ENCODE assay signal across 17 cellular contexts in genomic region chr19:34265221-34265650, GRCh38. TPM values are rescaled to one million over a fixed set of nuclear protein-coding genes. Genes with fewer than 3 reads are reported as not detected.
DNase-seq lines count a peak whose midpoint lies in the region; ATAC-seq, FAIRE-seq and TF ChIP-seq lines count a peak whose summit lies in the region.
"Had no signal": no experiment of that assay in that cellular context is flagged by ENCODE, and none has a peak within 500 bp of the region (broad histone marks: within the 10 kb centered on the region; RNA-seq: fewer than 3 reads in every experiment).

No MANE protein-coding gene starts in this region.

- TF ChIP-seq CTCF in bronchial epithelial cell (IDR thresholded peaks at IDR 0.05; ENCODE audit: insufficient read depth, low read length, severe bottlenecking) (no peak), kidney (IDR thresholded peaks at IDR 0.05; ENCODE audit: borderline replicate concordance, extremely low read depth, insufficient read depth) (no peak), thyroid gland (IDR thresholded peaks at IDR 0.05) (no peak)

- peak in 1 of 2 donors; percentile 11 for TF ChIP-seq POLR2A in thyroid gland (IDR thresholded peaks at IDR 0.05)

- no peak overlapping the region for H3K9ac ChIP-seq in kidney (ENCODE audit: low read length in 2 of 2)

- CTCF ChIA-PET in activated CD4-positive, alpha-beta T cell treated with anti-CD3 and anti-CD28 coated beads, Interleukin-2, amount 10 ng/mL, durations not matched to agents 7 days and 5 days (lab: Charles Lee) = no interaction called here

- ATAC-seq in GM18868 (IDR thresholded peaks at IDR 0.05; ENCODE audit: unreplicated experiment) (no peak), HG03565 (IDR thresholded peaks at IDR 0.05; ENCODE audit: unreplicated experiment) (no peak)

- no peak overlapping the region for H3K4me3 ChIP-seq in bronchial epithelial cell (ENCODE audit: low read depth, low read length)
- H3K4me3 ChIP-seq in kidney (ENCODE audit: low read length in 2 of 2) = peak overlapping the region; percentile 33 to 39
- H3K4me3 ChIP-seq in thyroid gland (replicated peaks in 1 of 3) = no peak overlapping the region
- H3K4me3 ChIP-seq: SJSA1, smooth muscle cell, transverse colon had no signal

- no peak for DNase-seq in activated CD4-positive, alpha-beta T cell treated with anti-CD3 and anti-CD28 coated beads, Interleukin-2, amount 10 ng/mL, durations not matched to agents 7 days and 5 days
- DNase-seq in activated CD4-positive, alpha-beta T cell treated with anti-CD3 and anti-CD28 coated beads for 48 hours = no peak
- DNase-seq in bronchial epithelial cell (ENCODE audit: low read depth) (peak; percentile 57), kidney (peak; percentile 82), thyroid gland (peak; percentile 43 to 52), hypothalamus (lab: John Stamatoyannopoulos, UW) (no peak)
- DNase-seq: activated CD8-positive, alpha-beta memory T cell treated with anti-CD3 and anti-CD28 coated beads, Interleukin-2, amount 50 U/mL, for 4 hours; cortex of kidney; NCI-H2081 treated with DMSO at 0.1 percent for 48 hours; transverse colon had no signal

- 50 to 55% methylated on average over 6 of the region's 6 CpGs for WGBS in thyroid gland, 2 donors

- H3K27me3 Mint-ChIP-seq in activated CD4-positive, alpha-beta T cell treated with anti-CD3 and anti-CD28 coated beads, Interleukin-2, amount 10 ng/mL, durations not matched to agents 7 days and 5 days = no peaks in the 10 kb centered on the region

- no peaks in the 10 kb centered on the region for H3K9me3 Mint-ChIP-seq in activated CD4-positive, alpha-beta T cell treated with anti-CD3 and anti-CD28 coated beads, Interleukin-2, amount 10 ng/mL, durations not matched to agents 7 days and 5 days

- no peak overlapping the region for H3K4me3 Mint-ChIP-seq in activated CD4-positive, alpha-beta T cell treated with anti-CD3 and anti-CD28 coated beads, Interleukin-2, amount 10 ng/mL, durations not matched to agents 7 days and 5 days

- peak overlapping the region; percentile 6 for H3K27ac Mint-ChIP-seq in activated CD4-positive, alpha-beta T cell treated with anti-CD3 and anti-CD28 coated beads, Interleukin-2, amount 10 ng/mL, durations not matched to agents 7 days and 5 days

- intact Hi-C loops in kidney (cut with DNase I) (no loop called here), thyroid gland (cut with DNase I) (no loop called here)

- peaks cover 44% of the 10 kb centered on the region for H3K4me1 Mint-ChIP-seq in activated CD4-positive, alpha-beta T cell treated with anti-CD3 and anti-CD28 coated beads, Interleukin-2, amount 10 ng/mL, durations not matched to agents 7 days and 5 days

- H3K27ac ChIP-seq in kidney (ENCODE audit: low read depth in 2 of 2, low read length in 2 of 2) = peak overlapping the region in 1 of 2 donors; percentile 4
- H3K27ac ChIP-seq in thyroid gland = peak overlapping the region; percentile 20 to 87 (median 33)
- H3K27ac ChIP-seq: neutrophil, SJSA1, transverse colon had no signal

- peaks cover 5% of the 10 kb centered on the region for H3K36me3 Mint-ChIP-seq in activated CD4-positive, alpha-beta T cell treated with anti-CD3 and anti-CD28 coated beads, Interleukin-2, amount 10 ng/mL, durations not matched to agents 7 days and 5 days (ENCODE audit: low read depth)

- H3K36me3 ChIP-seq in bronchial epithelial cell (ENCODE audit: control insufficient read depth, insufficient read depth, low read length) (no peaks in the 10 kb centered on the region), kidney (ENCODE audit: control insufficient read depth in 1 of 2, insufficient read depth in 2 of 2, low read length in 2 of 2) (no peaks in the 10 kb centered on the region), thyroid gland (no peaks in the 10 kb centered on the region)
- H3K36me3 ChIP-seq: neutrophil, transverse colon had no signal

- POLR2A ChIA-PET in activated CD4-positive, alpha-beta T cell treated with anti-CD3 and anti-CD28 coated beads, Interleukin-2, amount 10 ng/mL, durations not matched to agents 7 days and 5 days (lab: Charles Lee) = no interaction called here

- H3K9me3 ChIP-seq in kidney (ENCODE audit: control insufficient read depth in 1 of 2, low read length in 2 of 2) (no peaks in the 10 kb centered on the region), thyroid gland (no peaks in the 10 kb centered on the region)
- H3K9me3 ChIP-seq: neutrophil, SJSA1, transverse colon had no signal

- FAIRE-seq in bronchial epithelial cell (lab: Jason Lieb, UNC) (no peak), kidney (lab: Jason Lieb, UNC) (no peak)
- FAIRE-seq: A204.1, frontal cortex had no signal

- no peaks in the 10 kb centered on the region for H3K27me3 ChIP-seq in bronchial epithelial cell (ENCODE audit: control insufficient read depth, insufficient read depth, low read length)
- H3K27me3 ChIP-seq in thyroid gland = no peaks in the 10 kb centered on the region
- H3K27me3 ChIP-seq: SJSA1, transverse colon had no signal

- peaks cover 27 to 34% of the 10 kb centered on the region in 2 donors for H3K4me1 ChIP-seq in kidney (ENCODE audit: control insufficient read depth in 1 of 2, insufficient read depth in 1 of 2, low read depth in 1 of 2, low read length in 2 of 2)
- peaks cover 49 to 64% of the 10 kb centered on the region in 2 donors for H3K4me1 ChIP-seq in thyroid gland

RNA-seq across cellular contexts. Expression of gene GARRE1, which starts 10.9 kb away (rescaled TPM):
- 10 to 100 TPM; 16.1 to 16.6 TPM for total RNA-seq in activated CD4-positive, alpha-beta T cell treated with anti-CD3 and anti-CD28 coated beads, Interleukin-2, amount 10 ng/mL, durations not matched to agents 7 days and 5 days
- 6.1 and 7.7 TPM in 2 replicates for total RNA-seq in bronchial epithelial cell
- 37.7 TPM for total RNA-seq in kidney
- 5.5 TPM for polyA plus RNA-seq in kidney (ENCODE audit: insufficient read depth, low read depth, low replicate concordance)
- 10 to 100 TPM; 24.7 to 43.5 (median 30.9) TPM for total RNA-seq in thyroid gland

Comparison
In these comparisons a context has a peak if more than half of its experiments do, and no peak if none do; other contexts are left out.
1. DNase-seq: peak in bronchial epithelial cell (single experiment), kidney (single experiment) and thyroid gland (2 of 2); none in activated CD4-positive, alpha-beta T cell treated with anti-CD3 and anti-CD28 coated beads, Interleukin-2, amount 10 ng/mL, durations not matched to agents 7 days and 5 days (single experiment), activated CD4-positive, alpha-beta T cell treated with anti-CD3 and anti-CD28 coated beads for 48 hours (single experiment) and hypothalamus (0 of 51).
2. H3K4me3 ChIP-seq: peak in kidney (2 of 2); none in bronchial epithelial cell (single experiment) and thyroid gland (0 of 3).